In genomic region chr19:42589792-42590191, GRCh38 we compare ENCODE assay signal across 8 cellular contexts. TPM values are rescaled to one million over a fixed set of nuclear protein-coding genes. Genes with fewer than 3 reads are reported as not detected.
"Had no signal": no experiment of that assay in that cellular context is flagged by ENCODE, and none has a peak within 500 bp of the region (broad histone marks: within the 10 kb centered on the region; RNA-seq: fewer than 3 reads in every experiment).

No MANE protein-coding gene starts in this region.

- ATAC-seq: GM12878 had no signal

- DNase-seq: GDM1, GF-D8 had no signal

- H3K4me3 ChIP-seq: GM12878 had no signal

- FAIRE-seq: G401.6, GM12878, GM12891, GM12892, GM18507, GM19239 had no signal

RNA-seq across cellular contexts. Expression of gene CEACAM8, which starts 4.9 kb away (rescaled TPM):
- total RNA-seq: GM12878 had no signal
